Comparison of ENCODE assay signal across 2 cellular contexts in the genomic region with DNA sequence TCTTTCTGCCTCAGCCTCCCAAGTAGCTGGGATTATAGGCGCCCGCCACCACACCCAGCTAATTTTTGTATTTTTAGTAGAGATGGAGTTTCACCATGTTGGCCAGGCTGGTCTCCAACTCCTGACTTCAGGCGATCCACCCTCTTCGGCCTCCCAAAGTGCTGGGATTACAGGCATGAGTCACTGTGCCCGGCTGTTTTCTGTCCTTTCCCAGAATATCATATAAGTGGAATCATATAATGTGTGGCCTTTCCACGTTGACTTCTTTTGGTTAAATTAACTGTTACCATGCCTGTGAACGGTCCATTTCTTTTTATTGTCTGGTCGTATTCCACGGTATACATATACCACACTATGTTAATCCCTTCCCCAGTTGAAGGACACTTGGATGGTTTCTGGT. TPM values are rescaled to one million over a fixed set of nuclear protein-coding genes. Genes with fewer than 3 reads are reported as not detected.
"Had no signal": no experiment of that assay in that cellular context is flagged by ENCODE, and none has a peak within 500 bp of the region (broad histone marks: within the 10 kb centered on the region; RNA-seq: fewer than 3 reads in every experiment).

No MANE protein-coding gene starts in this region.

RNA-seq across cellular contexts. Expression of gene NPTX2, which starts 44.4 kb away (rescaled TPM):
- total RNA-seq: H4, HFFc6 had no signal
